ENCODE assay signal across 1 cellular context in the genomic region with DNA sequence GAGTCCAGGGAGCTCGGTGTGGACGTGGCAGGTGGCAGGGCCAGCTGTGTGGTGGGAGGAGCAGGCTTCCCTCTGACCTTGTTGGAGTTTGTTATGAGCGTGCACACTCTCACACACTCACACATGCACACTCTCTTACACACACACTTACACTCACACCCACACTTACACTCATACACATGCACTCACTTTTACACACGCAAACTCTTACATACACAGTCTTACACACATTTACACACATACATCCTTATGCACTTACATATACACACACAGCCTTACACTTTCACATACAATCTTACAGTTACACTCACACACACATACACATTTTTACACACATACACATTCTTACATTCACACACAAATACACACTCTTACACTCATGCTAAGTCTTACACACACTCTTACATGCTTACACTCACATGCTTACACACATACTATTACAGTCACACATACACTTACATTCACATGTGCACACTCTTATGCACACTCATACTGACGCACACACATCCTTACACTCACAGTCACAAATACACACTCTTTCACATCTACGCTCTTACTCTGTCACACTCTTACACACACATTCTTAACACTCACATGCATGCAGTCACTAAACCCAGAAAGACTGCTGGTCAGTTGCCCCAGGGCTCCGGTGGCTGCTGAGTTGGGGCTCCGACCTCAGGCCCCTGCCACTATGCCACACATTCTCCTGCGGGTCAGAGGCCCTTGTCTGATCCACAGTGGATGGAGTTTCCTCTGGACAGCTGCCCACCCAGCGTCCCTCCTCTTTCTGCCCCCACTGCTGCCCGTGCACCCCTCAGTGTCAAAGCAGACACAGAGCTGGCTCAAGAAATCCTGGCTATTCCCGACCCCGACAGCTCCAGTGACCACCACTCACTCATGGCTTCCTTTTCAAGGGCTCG.
TF ChIP-seq lines count a peak whose summit lies in the region.

No MANE protein-coding gene starts in this region.

TF ChIP-seq in WTC11, 78 proteins besides CTCF, POLR2A, EP300 and RAD21 (continued from another document):
- TF ChIP-seq, protein P1, sequence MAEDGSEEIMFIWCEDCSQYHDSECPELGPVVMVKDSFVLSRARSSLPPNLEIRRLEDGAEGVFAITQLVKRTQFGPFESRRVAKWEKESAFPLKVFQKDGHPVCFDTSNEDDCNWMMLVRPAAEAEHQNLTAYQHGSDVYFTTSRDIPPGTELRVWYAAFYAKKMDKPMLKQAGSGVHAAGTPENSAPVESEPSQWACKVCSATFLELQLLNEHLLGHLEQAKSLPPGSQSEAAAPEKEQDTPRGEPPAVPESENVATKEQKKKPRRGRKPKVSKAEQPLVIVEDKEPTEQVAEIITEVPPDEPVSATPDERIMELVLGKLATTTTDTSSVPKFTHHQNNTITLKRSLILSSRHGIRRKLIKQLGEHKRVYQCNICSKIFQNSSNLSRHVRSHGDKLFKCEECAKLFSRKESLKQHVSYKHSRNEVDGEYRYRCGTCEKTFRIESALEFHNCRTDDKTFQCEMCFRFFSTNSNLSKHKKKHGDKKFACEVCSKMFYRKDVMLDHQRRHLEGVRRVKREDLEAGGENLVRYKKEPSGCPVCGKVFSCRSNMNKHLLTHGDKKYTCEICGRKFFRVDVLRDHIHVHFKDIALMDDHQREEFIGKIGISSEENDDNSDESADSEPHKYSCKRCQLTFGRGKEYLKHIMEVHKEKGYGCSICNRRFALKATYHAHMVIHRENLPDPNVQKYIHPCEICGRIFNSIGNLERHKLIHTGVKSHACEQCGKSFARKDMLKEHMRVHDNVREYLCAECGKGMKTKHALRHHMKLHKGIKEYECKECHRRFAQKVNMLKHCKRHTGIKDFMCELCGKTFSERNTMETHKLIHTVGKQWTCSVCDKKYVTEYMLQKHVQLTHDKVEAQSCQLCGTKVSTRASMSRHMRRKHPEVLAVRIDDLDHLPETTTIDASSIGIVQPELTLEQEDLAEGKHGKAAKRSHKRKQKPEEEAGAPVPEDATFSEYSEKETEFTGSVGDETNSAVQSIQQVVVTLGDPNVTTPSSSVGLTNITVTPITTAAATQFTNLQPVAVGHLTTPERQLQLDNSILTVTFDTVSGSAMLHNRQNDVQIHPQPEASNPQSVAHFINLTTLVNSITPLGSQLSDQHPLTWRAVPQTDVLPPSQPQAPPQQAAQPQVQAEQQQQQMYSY (CRISPR knock-in tag; IDR thresholded peaks at IDR 0.05): no peak
- TF ChIP-seq, protein P2, sequence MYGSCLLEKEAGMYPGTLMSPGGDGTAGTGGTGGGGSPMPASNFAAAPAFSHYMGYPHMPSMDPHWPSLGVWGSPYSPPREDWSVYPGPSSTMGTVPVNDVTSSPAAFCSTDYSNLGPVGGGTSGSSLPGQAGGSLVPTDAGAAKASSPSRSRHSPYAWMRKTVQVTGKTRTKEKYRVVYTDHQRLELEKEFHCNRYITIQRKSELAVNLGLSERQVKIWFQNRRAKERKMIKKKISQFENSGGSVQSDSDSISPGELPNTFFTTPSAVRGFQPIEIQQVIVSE (CRISPR knock-in tag; IDR thresholded peaks at IDR 0.05; ENCODE audit: borderline replicate concordance): no peak
- TF ChIP-seq, protein P3, sequence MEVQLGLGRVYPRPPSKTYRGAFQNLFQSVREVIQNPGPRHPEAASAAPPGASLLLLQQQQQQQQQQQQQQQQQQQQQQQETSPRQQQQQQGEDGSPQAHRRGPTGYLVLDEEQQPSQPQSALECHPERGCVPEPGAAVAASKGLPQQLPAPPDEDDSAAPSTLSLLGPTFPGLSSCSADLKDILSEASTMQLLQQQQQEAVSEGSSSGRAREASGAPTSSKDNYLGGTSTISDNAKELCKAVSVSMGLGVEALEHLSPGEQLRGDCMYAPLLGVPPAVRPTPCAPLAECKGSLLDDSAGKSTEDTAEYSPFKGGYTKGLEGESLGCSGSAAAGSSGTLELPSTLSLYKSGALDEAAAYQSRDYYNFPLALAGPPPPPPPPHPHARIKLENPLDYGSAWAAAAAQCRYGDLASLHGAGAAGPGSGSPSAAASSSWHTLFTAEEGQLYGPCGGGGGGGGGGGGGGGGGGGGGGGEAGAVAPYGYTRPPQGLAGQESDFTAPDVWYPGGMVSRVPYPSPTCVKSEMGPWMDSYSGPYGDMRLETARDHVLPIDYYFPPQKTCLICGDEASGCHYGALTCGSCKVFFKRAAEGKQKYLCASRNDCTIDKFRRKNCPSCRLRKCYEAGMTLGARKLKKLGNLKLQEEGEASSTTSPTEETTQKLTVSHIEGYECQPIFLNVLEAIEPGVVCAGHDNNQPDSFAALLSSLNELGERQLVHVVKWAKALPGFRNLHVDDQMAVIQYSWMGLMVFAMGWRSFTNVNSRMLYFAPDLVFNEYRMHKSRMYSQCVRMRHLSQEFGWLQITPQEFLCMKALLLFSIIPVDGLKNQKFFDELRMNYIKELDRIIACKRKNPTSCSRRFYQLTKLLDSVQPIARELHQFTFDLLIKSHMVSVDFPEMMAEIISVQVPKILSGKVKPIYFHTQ (CRISPR knock-in tag; IDR thresholded peaks at IDR 0.05): no peak
- TF ChIP-seq TP53 (CRISPR knock-in tag; IDR thresholded peaks at IDR 0.05) (no peak; the same call in 1 of the 2 replicates), FOXK1 (CRISPR knock-in tag; IDR thresholded peaks at IDR 0.05) (no peak)
- TF ChIP-seq, protein P4, sequence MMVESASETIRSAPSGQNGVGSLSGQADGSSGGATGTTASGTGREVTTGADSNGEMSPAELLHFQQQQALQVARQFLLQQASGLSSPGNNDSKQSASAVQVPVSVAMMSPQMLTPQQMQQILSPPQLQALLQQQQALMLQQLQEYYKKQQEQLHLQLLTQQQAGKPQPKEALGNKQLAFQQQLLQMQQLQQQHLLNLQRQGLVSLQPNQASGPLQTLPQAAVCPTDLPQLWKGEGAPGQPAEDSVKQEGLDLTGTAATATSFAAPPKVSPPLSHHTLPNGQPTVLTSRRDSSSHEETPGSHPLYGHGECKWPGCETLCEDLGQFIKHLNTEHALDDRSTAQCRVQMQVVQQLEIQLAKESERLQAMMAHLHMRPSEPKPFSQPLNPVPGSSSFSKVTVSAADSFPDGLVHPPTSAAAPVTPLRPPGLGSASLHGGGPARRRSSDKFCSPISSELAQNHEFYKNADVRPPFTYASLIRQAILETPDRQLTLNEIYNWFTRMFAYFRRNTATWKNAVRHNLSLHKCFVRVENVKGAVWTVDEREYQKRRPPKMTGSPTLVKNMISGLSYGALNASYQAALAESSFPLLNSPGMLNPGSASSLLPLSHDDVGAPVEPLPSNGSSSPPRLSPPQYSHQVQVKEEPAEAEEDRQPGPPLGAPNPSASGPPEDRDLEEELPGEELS (CRISPR knock-in tag; IDR thresholded peaks at IDR 0.05): no peak
- TF ChIP-seq, protein P5, sequence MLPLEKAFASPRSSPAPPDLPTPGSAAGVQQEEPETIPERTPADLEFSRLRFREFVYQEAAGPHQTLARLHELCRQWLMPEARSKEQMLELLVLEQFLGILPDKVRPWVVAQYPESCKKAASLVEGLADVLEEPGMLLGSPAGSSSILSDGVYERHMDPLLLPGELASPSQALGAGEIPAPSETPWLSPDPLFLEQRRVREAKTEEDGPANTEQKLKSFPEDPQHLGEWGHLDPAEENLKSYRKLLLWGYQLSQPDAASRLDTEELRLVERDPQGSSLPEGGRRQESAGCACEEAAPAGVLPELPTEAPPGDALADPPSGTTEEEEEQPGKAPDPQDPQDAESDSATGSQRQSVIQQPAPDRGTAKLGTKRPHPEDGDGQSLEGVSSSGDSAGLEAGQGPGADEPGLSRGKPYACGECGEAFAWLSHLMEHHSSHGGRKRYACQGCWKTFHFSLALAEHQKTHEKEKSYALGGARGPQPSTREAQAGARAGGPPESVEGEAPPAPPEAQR (CRISPR knock-in tag; IDR thresholded peaks at IDR 0.05): no peak
- TF ChIP-seq, protein P6, sequence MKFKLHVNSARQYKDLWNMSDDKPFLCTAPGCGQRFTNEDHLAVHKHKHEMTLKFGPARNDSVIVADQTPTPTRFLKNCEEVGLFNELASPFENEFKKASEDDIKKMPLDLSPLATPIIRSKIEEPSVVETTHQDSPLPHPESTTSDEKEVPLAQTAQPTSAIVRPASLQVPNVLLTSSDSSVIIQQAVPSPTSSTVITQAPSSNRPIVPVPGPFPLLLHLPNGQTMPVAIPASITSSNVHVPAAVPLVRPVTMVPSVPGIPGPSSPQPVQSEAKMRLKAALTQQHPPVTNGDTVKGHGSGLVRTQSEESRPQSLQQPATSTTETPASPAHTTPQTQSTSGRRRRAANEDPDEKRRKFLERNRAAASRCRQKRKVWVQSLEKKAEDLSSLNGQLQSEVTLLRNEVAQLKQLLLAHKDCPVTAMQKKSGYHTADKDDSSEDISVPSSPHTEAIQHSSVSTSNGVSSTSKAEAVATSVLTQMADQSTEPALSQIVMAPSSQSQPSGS (CRISPR knock-in tag; IDR thresholded peaks at IDR 0.05; ENCODE audit: borderline replicate concordance, low read depth): no peak
